In genomic region chr13:50208826-50209335, GRCh38 we compare ENCODE assay signal across 7 cellular contexts.
DNase-seq lines count a peak whose midpoint lies in the region; ATAC-seq and TF ChIP-seq lines count a peak whose summit lies in the region.

No MANE protein-coding gene starts in this region.

- intact Hi-C loops in mammary epithelial cell (cut with micrococcal nuclease) = no loop called here
- intact Hi-C loops in tibial artery (cut with DNase I; ENCODE audit: low total_unique reads) = no loop called here

- H3K4me3 ChIP-seq in mammary epithelial cell (replicated peaks in 1 of 3; ENCODE audit: insufficient read depth in 1 of 3, low read depth in 2 of 3, low read length in 3 of 3) = no peak overlapping the region
- peak overlapping the region in 1 of 2 donors; percentile 18 for H3K4me3 ChIP-seq in tibial artery

- ATAC-seq in HG03378 (IDR thresholded peaks at IDR 0.05; ENCODE audit: unreplicated experiment) = no peak

- no peaks in the 10 kb centered on the region for H3K27me3 ChIP-seq in mammary epithelial cell (ENCODE audit: insufficient read depth, low read length)
- no peaks in the 10 kb centered on the region for H3K27me3 ChIP-seq in tibial artery

- no peaks in the 10 kb centered on the region for H3K79me2 ChIP-seq in mammary epithelial cell (ENCODE audit: insufficient read depth, low read length)

- 75% methylated on average over 9 of the region's 9 CpGs for WGBS in mammary epithelial cell (ENCODE audit: low coverage, missing lambda C conversion rate)

- TF ChIP-seq CTCF in GM20000 (IDR thresholded peaks at IDR 0.05; ENCODE audit: extremely low read depth, missing control alignments) (no peak), mammary epithelial cell (conservative IDR thresholded peaks at IDR 0.05 in 1 of 2, IDR thresholded peaks at IDR 0.05 in 1 of 2; ENCODE audit: extremely low read depth in 1 of 2, insufficient read depth in 1 of 2, low read depth in 1 of 2, low read length in 2 of 2) (no peak), tibial artery (IDR thresholded peaks at IDR 0.05) (no peak)

- H3K9ac ChIP-seq in mammary epithelial cell (ENCODE audit: insufficient read depth, low read length) = no peak overlapping the region

- CTCF ChIA-PET in mammary epithelial cell (lab: Charles Lee; ENCODE audit: low non-redundant PET) = no interaction called here

- no TSS peak for BruUV-seq in mammary epithelial cell (replicated peaks; lab: Mats Ljungman, UMichigan)

- no peak overlapping the region for H3K4me2 ChIP-seq in mammary epithelial cell (ENCODE audit: insufficient read depth, low read depth, low read length)

- H3K9me3 ChIP-seq in mammary epithelial cell (replicated peaks; ENCODE audit: insufficient read depth, low read length) (peaks cover 9% of the 10 kb centered on the region), tibial artery (peaks cover 0 to 4% (median 0%) of the 10 kb centered on the region in 3 donors)

- dilution Hi-C loops in mammary epithelial cell (cut with HindIII; ENCODE audit: low sequenced_read_pairs) = loop anchor here (5.0 kb wide), 1 partner anchor 43 kb away; no protein-coding TSS in a partner anchor

- peak overlapping the region; percentile 32 for H2AFZ ChIP-seq in mammary epithelial cell (ENCODE audit: low read depth, low read length)

- H3K36me3 ChIP-seq in mammary epithelial cell (ENCODE audit: insufficient read depth, low read length) = no peaks in the 10 kb centered on the region
- no peaks in the 10 kb centered on the region for H3K36me3 ChIP-seq in tibial artery

- no peaks in the 10 kb centered on the region for H4K20me1 ChIP-seq in mammary epithelial cell (ENCODE audit: insufficient read depth, low read length)

- no peak overlapping the region for H3K27ac ChIP-seq in mammary epithelial cell (ENCODE audit: insufficient read depth, low read depth, low read length)
- H3K27ac ChIP-seq in tibial artery = no peak overlapping the region

- no peaks in the 10 kb centered on the region for H3K4me1 ChIP-seq in mammary epithelial cell (ENCODE audit: insufficient read depth, low read length)
- peaks cover 0 to 8% (median 2%) of the 10 kb centered on the region in 4 donors for H3K4me1 ChIP-seq in tibial artery

- in situ Hi-C loops in mammary epithelial cell (cut with MboI; ENCODE audit: low sequenced_read_pairs in 2 of 2) = no loop called here

- DNase-seq in GM20000 (ENCODE audit: low spot score) (peak; percentile 21), NCI-H446 (lab: John Stamatoyannopoulos, UW) (peak; percentile 9 to 56), mammary epithelial cell (peak; percentile 43), kidney tubule cell (ENCODE audit: low spot score) (peak; percentile 77), tibial artery (peak; percentile 49 to 69), T-helper 9 cell (no peak)
